In genomic region chr1:155454096-155454495, GRCh38 we compare ENCODE assay signal across 11 cellular contexts.
"Had no signal": no experiment of that assay in that cellular context is flagged by ENCODE, and none has a peak within 500 bp of the region (broad histone marks: within the 10 kb centered on the region; RNA-seq: fewer than 3 reads in every experiment).

No MANE protein-coding gene starts in this region.

- FAIRE-seq: pancreas had no signal

- H3K27ac ChIP-seq: breast epithelium, pancreas, upper lobe of right lung had no signal

- H3K27ac Mint-ChIP-seq: activated T-helper 2 cell treated with anti-CD3 and anti-CD28 coated beads, Interferon-gamma antibody, Interleukin-2, Interleukin-4, amounts not matched to agents 10 μg/mL and 5 μg/mL and 100 μg/mL, durations not matched to agents 14 hours and 24 hours and 36 hours; stimulated activated naive CD8-positive, alpha-beta T cell treated with anti-CD3 and anti-CD28 coated beads, Interleukin-15, Interleukin-2, amounts not matched to agents 100 ng/mL and 50 ng/mL, for 24 hours had no signal

- H3K27me3 Mint-ChIP-seq: stimulated activated naive CD8-positive, alpha-beta T cell treated with anti-CD3 and anti-CD28 coated beads, Interleukin-15, Interleukin-2, amounts not matched to agents 100 ng/mL and 50 ng/mL, for 24 hours had no signal

- H3K4me1 ChIP-seq: upper lobe of right lung had no signal

- H3K9me3 Mint-ChIP-seq: activated T-helper 2 cell treated with anti-CD3 and anti-CD28 coated beads, Interferon-gamma antibody, Interleukin-2, Interleukin-4, amounts not matched to agents 10 μg/mL and 5 μg/mL and 100 μg/mL, durations not matched to agents 14 hours and 24 hours and 36 hours; neural crest cell; stimulated activated naive CD8-positive, alpha-beta T cell treated with anti-CD3 and anti-CD28 coated beads, Interleukin-15, Interleukin-2, amounts not matched to agents 100 ng/mL and 50 ng/mL, for 24 hours had no signal

- H3K4me3 Mint-ChIP-seq: neural crest cell; stimulated activated naive CD8-positive, alpha-beta T cell treated with anti-CD3 and anti-CD28 coated beads, Interleukin-15, Interleukin-2, amounts not matched to agents 100 ng/mL and 50 ng/mL, for 24 hours had no signal

- DNase-seq: activated CD4-positive, alpha-beta T cell treated with anti-CD3 and anti-CD28 coated beads for 48 hours; activated naive CD4-positive, alpha-beta T cell treated with anti-CD3 and anti-CD28 coated beads, Interleukin-2, amount 50 U/mL, for 16 hours; mesendoderm; pancreas; stimulated activated CD4-positive, alpha-beta T cell treated with anti-CD3 and anti-CD28 coated beads, Interleukin-4, amount 100 ng/mL, for 24 hours; T-helper 9 cell; upper lobe of right lung had no signal

- H3K4me3 ChIP-seq: breast epithelium, pancreas, upper lobe of right lung had no signal

- H3K9me3 ChIP-seq: breast epithelium, pancreas, upper lobe of right lung had no signal

- ATAC-seq: pancreas, upper lobe of right lung had no signal

- H3K36me3 ChIP-seq: breast epithelium, pancreas had no signal

- H3K27me3 ChIP-seq: breast epithelium, pancreas, upper lobe of right lung had no signal
